ENCODE assay signal across 8 cellular contexts in genomic region chr1:151510957-151511635, GRCh38. TPM values are rescaled to one million over a fixed set of nuclear protein-coding genes. Genes with fewer than 3 reads are reported as not detected.
A peak's percentile ranks its signal among the peaks of the same experiment; 100 is the strongest.
DNase-seq lines count a peak whose midpoint lies in the region; ATAC-seq and TF ChIP-seq lines count a peak whose summit lies in the region.

Gene CGN, plus strand, starts transcription at chr1:151511387. Its CDS starts 7,133 bp downstream, at chr1:151518520.

- no peaks in the 10 kb centered on the region for H3K36me3 Mint-ChIP-seq in type B pancreatic cell

- TF ChIP-seq CTCF in type B pancreatic cell (conservative IDR thresholded peaks at IDR 0.05), result no peak

- H3K27me3 Mint-ChIP-seq in type B pancreatic cell, result peaks cover 12% of the 10 kb centered on the region

- ATAC-seq in HG02623 (IDR thresholded peaks at IDR 0.05; ENCODE audit: unreplicated experiment) (peak; percentile 83), left cardiac atrium (peak; percentile 98)

- peaks cover 28% of the 10 kb centered on the region for H3K4me1 Mint-ChIP-seq in type B pancreatic cell (ENCODE audit: unreplicated experiment)

- DNase-seq in ELR (ENCODE audit: low read depth) (peak; percentile 84), NCI-H1436 (lab: John Stamatoyannopoulos, UW) (peak; percentile 91), T-helper 1 cell (peak; percentile 82 to 87 (median 84)), amniotic epithelial cell (ENCODE audit: low read depth) (peak; percentile 75), left cardiac atrium (peak; percentile 89), posterior vena cava (ENCODE audit: low spot score) (peak; percentile 91), type B pancreatic cell (ENCODE audit: extremely low spot score, unreplicated experiment) (peak; percentile 94)

- intact Hi-C loops in left cardiac atrium (cut with DNase I), result no loop called here
- intact Hi-C loops in posterior vena cava (cut with DNase I), result no loop called here

- H3K9me3 Mint-ChIP-seq in type B pancreatic cell, result no peaks in the 10 kb centered on the region

- H3K27ac Mint-ChIP-seq in type B pancreatic cell, result peak within 1 kb of the TSS; percentile 99

- H3K4me3 Mint-ChIP-seq in type B pancreatic cell, result peak within 1 kb of the TSS; percentile 92

RNA-seq across cellular contexts. Expression of gene CGN, which starts in this region (rescaled TPM):
- total RNA-seq in left cardiac atrium, result 1 to 10 TPM; 2.0 to 2.7 TPM
- under 1 TPM in 1 of 2 donors, not detected in 1; 0.29 TPM for total RNA-seq in posterior vena cava
- total RNA-seq in type B pancreatic cell (ENCODE audit: low replicate concordance), result 29.0 and 52.8 TPM in 2 replicates

Comparison
In these comparisons a context has a peak if more than half of its experiments do, and no peak if none do; other contexts are left out.
1. Peak in every context shown above with its lines: DNase-seq and ATAC-seq.
2. Peak in DNase-seq in posterior vena cava; RNA of the gene not detected or under 1 TPM.